Comparison of ENCODE assay signal across 8 cellular contexts in genomic region chr20:10217517-10218410, GRCh38. TPM values are rescaled to one million over a fixed set of nuclear protein-coding genes. Genes with fewer than 3 reads are reported as not detected.
DNase-seq lines count a peak whose midpoint lies in the region; ATAC-seq and TF ChIP-seq lines count a peak whose summit lies in the region.

No MANE protein-coding gene starts in this region.

- TF ChIP-seq CTCF in cardiac fibroblast (IDR thresholded peaks at IDR 0.05; ENCODE audit: low read depth, low read length) = no peak

- H3K27ac Mint-ChIP-seq in activated CD8-positive, alpha-beta memory T cell treated with anti-CD3 and anti-CD28 coated beads, Interleukin-2, amount 10 ng/mL, durations not matched to agents 7 days and 5 days = no peak overlapping the region

- no peak for DNase-seq in activated CD8-positive, alpha-beta memory T cell treated with anti-CD3 and anti-CD28 coated beads, Interleukin-2, amount 10 ng/mL, durations not matched to agents 7 days and 5 days
- no peak for DNase-seq in activated CD8-positive, alpha-beta memory T cell treated with anti-CD3 and anti-CD28 coated beads, Interleukin-2, amount 50 U/mL, for 4 hours
- DNase-seq in NCI-H82 (lab: John Stamatoyannopoulos, UW) (peak; percentile 85), cardiac fibroblast (ENCODE audit: low read depth in 2 of 2) (peak; percentile 84 to 92), kidney glomerular epithelial cell (lab: John Stamatoyannopoulos, UW) (peak; percentile 85)
- DNase-seq in stimulated activated CD4-positive, alpha-beta T cell treated with anti-CD3 and anti-CD28 coated beads, Interleukin-4, amount 100 ng/mL, for 1 hour = peak; percentile 11
- no peak for DNase-seq in stimulated activated naive CD4-positive, alpha-beta T cell (lab: John Stamatoyannopoulos, UW)

- peaks cover 40% of the 10 kb centered on the region for H3K27me3 Mint-ChIP-seq in activated CD8-positive, alpha-beta memory T cell treated with anti-CD3 and anti-CD28 coated beads, Interleukin-2, amount 10 ng/mL, durations not matched to agents 7 days and 5 days

- CTCF ChIA-PET in activated CD8-positive, alpha-beta memory T cell treated with anti-CD3 and anti-CD28 coated beads, Interleukin-2, amount 10 ng/mL, durations not matched to agents 7 days and 5 days (lab: Charles Lee) = no interaction called here

- H3K36me3 Mint-ChIP-seq in activated CD8-positive, alpha-beta memory T cell treated with anti-CD3 and anti-CD28 coated beads, Interleukin-2, amount 10 ng/mL, durations not matched to agents 7 days and 5 days = peaks cover 3% of the 10 kb centered on the region

- H3K4me3 Mint-ChIP-seq in activated CD8-positive, alpha-beta memory T cell treated with anti-CD3 and anti-CD28 coated beads, Interleukin-2, amount 10 ng/mL, durations not matched to agents 7 days and 5 days = peak overlapping the region; percentile 41

- peaks cover 6% of the 10 kb centered on the region for H3K4me1 Mint-ChIP-seq in activated CD8-positive, alpha-beta memory T cell treated with anti-CD3 and anti-CD28 coated beads, Interleukin-2, amount 10 ng/mL, durations not matched to agents 7 days and 5 days

- peak; percentile 38 for ATAC-seq in activated CD8-positive, alpha-beta memory T cell treated with anti-CD3 and anti-CD28 coated beads, Interleukin-2, amount 10 ng/mL, durations not matched to agents 7 days and 5 days
- no peak for ATAC-seq in HG03196 (IDR thresholded peaks at IDR 0.05; ENCODE audit: unreplicated experiment)

- H3K4me3 ChIP-seq in cardiac fibroblast (replicated peaks in 1 of 2; ENCODE audit: low read depth in 2 of 2, low read length in 2 of 2) = peak overlapping the region; percentile 31 to 36

- H3K9me3 Mint-ChIP-seq in activated CD8-positive, alpha-beta memory T cell treated with anti-CD3 and anti-CD28 coated beads, Interleukin-2, amount 10 ng/mL, durations not matched to agents 7 days and 5 days (ENCODE audit: low read depth) = no peaks in the 10 kb centered on the region

RNA-seq across cellular contexts. Expression of gene SNAP25, which starts 0.9 kb away (rescaled TPM):
- 1 to 10 TPM in 1 of 2 experiments, not detected in 1; 1.6 TPM for total RNA-seq in activated CD8-positive, alpha-beta memory T cell treated with anti-CD3 and anti-CD28 coated beads, Interleukin-2, amount 10 ng/mL, durations not matched to agents 7 days and 5 days

Comparison
In these comparisons a context has a peak if more than half of its experiments do, and no peak if none do; other contexts are left out.
1. DNase-seq: peak in NCI-H82 (single experiment), cardiac fibroblast (2 of 2), kidney glomerular epithelial cell (single experiment) and stimulated activated CD4-positive, alpha-beta T cell treated with anti-CD3 and anti-CD28 coated beads, Interleukin-4, amount 100 ng/mL, for 1 hour (single experiment); none in activated CD8-positive, alpha-beta memory T cell treated with anti-CD3 and anti-CD28 coated beads, Interleukin-2, amount 10 ng/mL, durations not matched to agents 7 days and 5 days (single experiment), activated CD8-positive, alpha-beta memory T cell treated with anti-CD3 and anti-CD28 coated beads, Interleukin-2, amount 50 U/mL, for 4 hours (single experiment) and stimulated activated naive CD4-positive, alpha-beta T cell (0 of 6).